In genomic region chr17:34478244-34478643, GRCh38 we compare ENCODE assay signal across 6 cellular contexts.
"Had no signal": no experiment of that assay in that cellular context is flagged by ENCODE, and none has a peak within 500 bp of the region (broad histone marks: within the 10 kb centered on the region; RNA-seq: fewer than 3 reads in every experiment).

No MANE protein-coding gene starts in this region.

- DNase-seq: KBM-7, KG1 had no signal

- FAIRE-seq: HTR-8/SVneo had no signal

- H3K36me3 Mint-ChIP-seq: IgD-negative memory B cell had no signal

- H3K27ac ChIP-seq: HL-60, KMS-11 had no signal

- H3K27ac Mint-ChIP-seq: IgD-negative memory B cell had no signal

- H3K4me1 Mint-ChIP-seq: IgD-negative memory B cell had no signal

- H3K4me2 ChIP-seq: KMS-11 had no signal

- H3K9me3 Mint-ChIP-seq: IgD-negative memory B cell had no signal

- H3K9ac ChIP-seq: KMS-11 had no signal

- H3K4me3 Mint-ChIP-seq: IgD-negative memory B cell had no signal
